ENCODE assay signal across 15 cellular contexts in genomic region chr4:40844261-40844660, GRCh38.
"Had no signal": no experiment of that assay in that cellular context is flagged by ENCODE, and none has a peak within 500 bp of the region (broad histone marks: within the 10 kb centered on the region; RNA-seq: fewer than 3 reads in every experiment).

No MANE protein-coding gene starts in this region.

- H3K4me3 Mint-ChIP-seq: activated naive CD4-positive, alpha-beta T cell treated with anti-CD3 and anti-CD28 coated beads, Interleukin-2, amount 10 ng/mL, durations not matched to agents 7 days and 5 days; activated T-helper 17 cell treated with anti-CD3 and anti-CD28 coated beads, Interleukin-2, amount 50 U/mL, for 72 hours; naive B cell; neural progenitor cell; stimulated activated naive B cell treated with anti-CD40 and anti-IgM and Interleukin-4, amounts not matched to agents 10 μg/mL and 1 μg/mL and 100 μg/mL, for 72 hours; T-cell had no signal

- H3K4me1 Mint-ChIP-seq: activated naive CD4-positive, alpha-beta T cell treated with anti-CD3 and anti-CD28 coated beads, Interleukin-2, amount 10 ng/mL, durations not matched to agents 7 days and 5 days; activated T-helper 17 cell treated with anti-CD3 and anti-CD28 coated beads, Interleukin-2, amount 50 U/mL, for 72 hours had no signal

- H3K9me3 Mint-ChIP-seq: activated naive CD4-positive, alpha-beta T cell treated with anti-CD3 and anti-CD28 coated beads, Interleukin-2, amount 10 ng/mL, durations not matched to agents 7 days and 5 days; activated T-helper 17 cell treated with anti-CD3 and anti-CD28 coated beads, Interleukin-2, amount 50 U/mL, for 72 hours; naive B cell; neural progenitor cell; T-cell had no signal

- H3K27me3 Mint-ChIP-seq: naive B cell; stimulated activated naive B cell treated with anti-CD40 and anti-IgM and Interleukin-4, amounts not matched to agents 10 μg/mL and 1 μg/mL and 100 μg/mL, for 72 hours had no signal

- H3K4me3 ChIP-seq: colonic mucosa, esophagus muscularis mucosa, hepatocyte, neural progenitor cell, ovary, transverse colon had no signal

- H3K27ac Mint-ChIP-seq: activated naive CD4-positive, alpha-beta T cell treated with anti-CD3 and anti-CD28 coated beads, Interleukin-2, amount 10 ng/mL, durations not matched to agents 7 days and 5 days; activated T-helper 17 cell treated with anti-CD3 and anti-CD28 coated beads, Interleukin-2, amount 50 U/mL, for 72 hours; neural progenitor cell; stimulated activated naive B cell treated with anti-CD40 and anti-IgM and Interleukin-4, amounts not matched to agents 10 μg/mL and 1 μg/mL and 100 μg/mL, for 72 hours; T-cell had no signal

- H3K36me3 Mint-ChIP-seq: activated naive CD4-positive, alpha-beta T cell treated with anti-CD3 and anti-CD28 coated beads, Interleukin-2, amount 10 ng/mL, durations not matched to agents 7 days and 5 days; naive B cell; T-cell had no signal

- DNase-seq: activated CD4-positive, CD25-positive, alpha-beta regulatory T cell treated with anti-CD3 and anti-CD28 coated beads, Interleukin-2, amount 50 U/mL, for 72 hours; caudate nucleus; islet precursor cell; naive B cell; ovary; T-helper 9 cell; transverse colon had no signal

- H3K27ac ChIP-seq: colonic mucosa, esophagus muscularis mucosa, hepatocyte, neural progenitor cell, ovary, transverse colon had no signal
